ENCODE assay signal across 8 cellular contexts in genomic region chr18:7454429-7454828, GRCh38.
"Had no signal": no experiment of that assay in that cellular context is flagged by ENCODE, and none has a peak within 500 bp of the region (broad histone marks: within the 10 kb centered on the region; RNA-seq: fewer than 3 reads in every experiment).

No MANE protein-coding gene starts in this region.

- H3K4me1 Mint-ChIP-seq: IgD-negative memory B cell had no signal

- H3K27ac Mint-ChIP-seq: GM23338, IgD-negative memory B cell had no signal

- H3K4me3 Mint-ChIP-seq: GM23338, H9, IgD-negative memory B cell had no signal

- H3K4me3 ChIP-seq: GM23338 had no signal

- H3K4me2 ChIP-seq: GM23338 had no signal

- H3K36me3 Mint-ChIP-seq: IgD-negative memory B cell had no signal

- H3K27me3 Mint-ChIP-seq: IgD-negative memory B cell had no signal

- ATAC-seq: GM23338 had no signal

- DNase-seq: H9, HCEC 1CT, KBM-7 had no signal

- FAIRE-seq: H1, H54, HTR-8/SVneo had no signal

- H3K9me3 Mint-ChIP-seq: GM23338, H9 had no signal
